Comparison of ENCODE assay signal across 23 cellular contexts in the genomic region with DNA sequence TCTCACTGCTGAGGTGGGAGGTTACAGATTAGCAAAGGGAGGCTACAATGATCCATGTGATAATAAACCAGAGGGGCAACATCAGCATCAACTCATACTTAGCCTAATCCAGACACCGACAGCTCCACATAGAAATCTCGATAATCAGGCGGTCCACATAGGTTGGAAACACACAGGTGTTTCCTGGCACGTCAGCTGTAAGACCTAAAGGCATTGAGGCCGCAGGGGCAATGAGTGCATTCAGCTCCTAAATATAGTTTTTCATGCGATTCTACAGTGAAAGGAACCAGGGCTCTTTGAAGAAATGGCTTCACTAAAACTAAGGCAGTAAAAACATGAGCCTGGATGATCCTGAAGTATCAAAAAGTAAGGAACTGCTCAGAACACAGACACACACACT.
"Had no signal": no experiment of that assay in that cellular context is flagged by ENCODE, and none has a peak within 500 bp of the region (broad histone marks: within the 10 kb centered on the region; RNA-seq: fewer than 3 reads in every experiment).

No MANE protein-coding gene starts in this region.

- H3K4me2 ChIP-seq: KMS-11 had no signal

- H3K9me3 ChIP-seq: SJCRH30 had no signal

- H3K27ac ChIP-seq: HL-60, KMS-11, SJCRH30 had no signal

- ATAC-seq: K562, Panc1, PC-3, Right ventricle myocardium inferior, T-cell had no signal

- H3K36me3 ChIP-seq: SJCRH30 had no signal

- H3K4me3 ChIP-seq: K562, SJCRH30 had no signal

- H3K9ac ChIP-seq: KMS-11 had no signal

- H3K27me3 ChIP-seq: SJCRH30 had no signal

- H3K4me1 ChIP-seq: SJCRH30 had no signal

- DNase-seq: Kasumi-1, MV-4-11, NCI-H1048, NCI-H1105, NCI-H146, NCI-H1694 treated with DMSO at 0.1 percent for 48 hours, NCI-H1930, NCI-H2081, NCI-H2107, NCI-H2227 treated with DMSO at 0.1 percent for 48 hours, NCI-H524, NCI-H526 treated with DMSO at 0.1 percent for 48 hours, NCI-H748 treated with DMSO at 0.1 percent for 48 hours, PC-3, SHP77 treated with DMSO at 0.1 percent for 48 hours, SJCRH30, SW 1271, T-cell had no signal
